Comparison of ENCODE assay signal across 8 cellular contexts in genomic region chr12:92466391-92467305, GRCh38.
DNase-seq lines count a peak whose midpoint lies in the region; ATAC-seq lines count a peak whose summit lies in the region.

No MANE protein-coding gene starts in this region.

- H3K27ac Mint-ChIP-seq in stimulated activated naive B cell treated with anti-CD40 and anti-IgM and Interleukin-4, amounts not matched to agents 10 μg/mL and 1 μg/mL and 100 μg/mL, for 72 hours = peak overlapping the region; percentile 84

- peaks cover 0 to 7% of the 10 kb centered on the region in 2 donors for H3K36me3 Mint-ChIP-seq in stimulated activated naive B cell treated with anti-CD40 and anti-IgM and Interleukin-4, amounts not matched to agents 10 μg/mL and 1 μg/mL and 100 μg/mL, for 72 hours

- intact Hi-C loops in left ventricle myocardium superior (cut with micrococcal nuclease) = no loop called here

- no peaks in the 10 kb centered on the region for H3K9me3 Mint-ChIP-seq in stimulated activated naive B cell treated with anti-CD40 and anti-IgM and Interleukin-4, amounts not matched to agents 10 μg/mL and 1 μg/mL and 100 μg/mL, for 72 hours

- H3K4me1 Mint-ChIP-seq in stimulated activated naive B cell treated with anti-CD40 and anti-IgM and Interleukin-4, amounts not matched to agents 10 μg/mL and 1 μg/mL and 100 μg/mL, for 72 hours = peaks cover 47 to 93% of the 10 kb centered on the region in 2 donors

- H3K4me3 Mint-ChIP-seq in stimulated activated naive B cell treated with anti-CD40 and anti-IgM and Interleukin-4, amounts not matched to agents 10 μg/mL and 1 μg/mL and 100 μg/mL, for 72 hours = peak overlapping the region; percentile 75 to 87

- H3K27me3 Mint-ChIP-seq in stimulated activated naive B cell treated with anti-CD40 and anti-IgM and Interleukin-4, amounts not matched to agents 10 μg/mL and 1 μg/mL and 100 μg/mL, for 72 hours = no peaks in the 10 kb centered on the region

- DNase-seq in NCI-H510A treated with DMSO at 0.1 percent for 48 hours (lab: John Stamatoyannopoulos, UW) (peak; percentile 64), left ventricle myocardium superior (no peak), SK-N-DZ (ENCODE audit: low spot score) (no peak), HuH-7.5 (ENCODE audit: low spot score) (no peak)
- peak; percentile 70 for DNase-seq in stimulated activated naive B cell treated with anti-CD40 and anti-IgM and Interleukin-4, amounts not matched to agents 10 μg/mL and 1 μg/mL and 100 μg/mL, for 72 hours
- DNase-seq in NK-92 treated with Interleukin-12 subunit alpha and Interleukin-12 subunit beta, amount 100 ng/mL, for 24 hours (lab: John Stamatoyannopoulos, UW) = no peak

- ATAC-seq in GM18858 (IDR thresholded peaks at IDR 0.05; ENCODE audit: unreplicated experiment) (peak; percentile 23), HG02759 (IDR thresholded peaks at IDR 0.05; ENCODE audit: unreplicated experiment) (peak; percentile 44), left ventricle myocardium superior (peak; percentile 48)
- ATAC-seq in stimulated activated naive B cell treated with anti-CD40 and anti-IgM and Interleukin-4, amounts not matched to agents 10 μg/mL and 1 μg/mL and 100 μg/mL, for 72 hours (replicated peaks) = peak; percentile 69 to 70

Comparison
In these comparisons a context has a peak if more than half of its experiments do, and no peak if none do; other contexts are left out.
1. DNase-seq: peak in NCI-H510A treated with DMSO at 0.1 percent for 48 hours (single experiment) and stimulated activated naive B cell treated with anti-CD40 and anti-IgM and Interleukin-4, amounts not matched to agents 10 μg/mL and 1 μg/mL and 100 μg/mL, for 72 hours (single experiment); none in left ventricle myocardium superior (single experiment), SK-N-DZ (single experiment), NK-92 treated with Interleukin-12 subunit alpha and Interleukin-12 subunit beta, amount 100 ng/mL, for 24 hours (single experiment) and HuH-7.5 (single experiment).
2. Peak in every context shown above with its lines, with median percentiles within 50 percentile points of each other: ATAC-seq.